Comparison of ENCODE assay signal across 15 cellular contexts in the genomic region with DNA sequence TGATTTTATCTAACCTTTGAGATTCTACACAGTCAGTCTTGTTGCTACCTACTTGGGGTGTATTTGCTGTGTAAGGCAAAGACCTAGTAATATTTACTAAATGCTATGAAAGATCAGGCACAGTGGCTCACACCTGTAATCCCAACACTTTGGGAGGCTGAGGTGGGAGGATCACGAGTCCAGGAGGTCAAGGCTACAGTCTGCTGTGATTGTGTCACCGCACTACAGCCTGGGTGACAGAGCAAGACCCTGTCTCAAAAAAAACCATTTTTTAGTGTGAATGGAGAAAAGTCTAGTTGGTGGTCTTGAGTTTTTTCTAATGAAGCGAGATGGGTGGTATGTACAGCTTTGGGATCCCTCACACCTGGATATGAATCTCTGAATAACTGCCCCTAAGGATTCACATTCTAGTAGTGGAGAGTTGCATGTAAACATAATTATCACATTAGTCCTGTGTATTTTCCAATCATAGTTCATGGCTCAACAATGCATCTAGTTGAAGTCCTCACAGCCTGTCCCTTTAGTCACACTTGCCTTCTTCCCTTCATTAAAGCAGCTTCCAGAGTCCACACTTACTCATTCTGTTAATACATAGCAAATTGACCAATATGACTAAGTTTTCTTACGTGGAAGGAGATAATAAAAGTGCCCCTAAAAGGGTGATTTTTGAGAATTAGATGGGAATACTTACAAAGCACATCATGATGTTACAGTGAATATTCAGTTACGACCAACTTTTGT. TPM values are rescaled to one million over a fixed set of nuclear protein-coding genes. Genes with fewer than 3 reads are reported as not detected.
DNase-seq lines count a peak whose midpoint lies in the region; ATAC-seq, FAIRE-seq and TF ChIP-seq lines count a peak whose summit lies in the region.
"Had no signal": no experiment of that assay in that cellular context is flagged by ENCODE, and none has a peak within 500 bp of the region (broad histone marks: within the 10 kb centered on the region; RNA-seq: fewer than 3 reads in every experiment).

No MANE protein-coding gene starts in this region.

- BruUV-seq in GM12878 (replicated peaks; lab: Mats Ljungman, UMichigan): no TSS peak

- CTCF ChIA-PET in GM12878 (lab: Yijun Ruan, JAX): no interaction called here

- TF ChIP-seq RAD21 in GM12878 (IDR thresholded peaks at IDR 0.05; ENCODE audit: insufficient read depth, low read depth, low read length): no peak

- no peak for TF ChIP-seq CTCF in GM12878 (IDR thresholded peaks at IDR 0.05 in 2 of 3, conservative IDR thresholded peaks at IDR 0.05 in 1 of 3; ENCODE audit: control insufficient read depth in 2 of 3, extremely low read depth in 1 of 3, insufficient read depth in 1 of 3, low read depth in 3 of 3, low read length in 3 of 3)

- FAIRE-seq in GM12878 (lab: Jason Lieb, UNC): no peak

- intact Hi-C loops in GM12878 (cut with micrococcal nuclease; ENCODE audit: unreplicated experiment): loop anchor here (2.0 kb wide), 1 partner anchor 86 kb away; no protein-coding TSS in a partner anchor

- no peaks in the 10 kb centered on the region for H4K20me1 ChIP-seq in GM12878 (ENCODE audit: control insufficient read depth, insufficient read depth)

- SMC1A ChIA-PET in GM12878 (lab: Charles Lee; ENCODE audit: uncharacterized antibody, unreplicated experiment): interaction anchor here (0.8 kb wide), 1 partner anchor 274 kb away, joined by 3 read pairs; no protein-coding TSS in a partner anchor

- 74% methylated on average over 5 of the region's 5 CpGs for WGBS in GM12878 (ENCODE audit: insufficient coverage, insufficient replicate concordance, low lambda C conversion rate, missing lambda C conversion rate)

- H3K4me1 Mint-ChIP-seq in activated T-cell treated with anti-CD3 and anti-CD28 coated beads, Interleukin-2, amount 50 U/mL, for 72 hours (ENCODE audit: low read depth): peaks cover 75% of the 10 kb centered on the region

- H3K36me3 Mint-ChIP-seq in activated T-cell treated with anti-CD3 and anti-CD28 coated beads, Interleukin-2, amount 50 U/mL, for 72 hours (ENCODE audit: insufficient read depth in 2 of 2): peaks cover 16 to 30% of the 10 kb centered on the region in 2 donors

- POLR2A ChIA-PET in GM12878 (lab: Charles Lee): no interaction called here

- H3K4me3 ChIP-seq in GM12878: no peak overlapping the region
- H3K4me3 ChIP-seq: dorsolateral prefrontal cortex, gastrocnemius medialis had no signal

- no peak for TF ChIP-seq EP300 in GM12878 (IDR thresholded peaks at IDR 0.05; ENCODE audit: borderline replicate concordance in 1 of 2, control insufficient read depth in 1 of 2, low read depth in 2 of 2, low read length in 2 of 2)

- no peaks in the 10 kb centered on the region for H3K27me3 Mint-ChIP-seq in activated T-cell treated with anti-CD3 and anti-CD28 coated beads, Interleukin-2, amount 50 U/mL, for 72 hours (ENCODE audit: low read depth)

- no peaks in the 10 kb centered on the region for H3K9me3 Mint-ChIP-seq in activated T-cell treated with anti-CD3 and anti-CD28 coated beads, Interleukin-2, amount 50 U/mL, for 72 hours
- H3K9me3 Mint-ChIP-seq: nephron had no signal

- H3K36me3 ChIP-seq in GM12878 (ENCODE audit: control insufficient read depth in 2 of 2, insufficient read depth in 2 of 2, low read length in 1 of 2): peaks cover 8 to 21% of the 10 kb centered on the region in 2 experiments

- peaks cover 33% of the 10 kb centered on the region for H3K79me2 ChIP-seq in GM12878 (ENCODE audit: control insufficient read depth, insufficient read depth, low read length)

- H3K27me3 ChIP-seq in GM12878 (replicated peaks in 1 of 2; ENCODE audit: control insufficient read depth in 2 of 2, insufficient read depth in 2 of 2, low read length in 1 of 2): no peaks in the 10 kb centered on the region
- H3K27me3 ChIP-seq: dorsolateral prefrontal cortex, gastrocnemius medialis had no signal

- no peak overlapping the region for H3K27ac ChIP-seq in GM12878 (ENCODE audit: control insufficient read depth, insufficient read depth)

- no peaks in the 10 kb centered on the region for H3K9me3 ChIP-seq in GM12878 (replicated peaks; ENCODE audit: control insufficient read depth, insufficient read depth, low read length)
- H3K9me3 ChIP-seq: gastrocnemius medialis had no signal

- peak overlapping the region; percentile 92 for H3K27ac Mint-ChIP-seq in activated T-cell treated with anti-CD3 and anti-CD28 coated beads, Interleukin-2, amount 50 U/mL, for 72 hours
- H3K27ac Mint-ChIP-seq: nephron had no signal

- no peak overlapping the region for H2AFZ ChIP-seq in GM12878 (ENCODE audit: control insufficient read depth, low read depth, low read length)

- H3K4me3 Mint-ChIP-seq in activated T-cell treated with anti-CD3 and anti-CD28 coated beads, Interleukin-2, amount 50 U/mL, for 72 hours: peak overlapping the region in 1 of 2 donors; percentile 57
- H3K4me3 Mint-ChIP-seq: nephron had no signal

- peaks cover 9% of the 10 kb centered on the region; the same call in 1 of the 2 replicates for H3K4me1 ChIP-seq in GM12878 (ENCODE audit: control insufficient read depth, insufficient read depth, low read length)

- no peak overlapping the region for H3K9ac ChIP-seq in GM12878 (ENCODE audit: control insufficient read depth, insufficient read depth, low read length)

- no peak for DNase-seq in activated T-cell treated with anti-CD3 and anti-CD28 coated beads, Interleukin-2, amount 50 U/mL, for 72 hours
- DNase-seq in activated T-cell treated with anti-CD3 and anti-CD28 coated beads, Interleukin-2, amount 50 U/mL, for 1 hour: no peak
- DNase-seq in MV-4-11 (lab: John Stamatoyannopoulos, UW): peak; percentile 4
- DNase-seq in GM12878 (ENCODE audit: low read depth, low spot score): no peak
- peak; percentile 42 for DNase-seq in renal cortical epithelial cell (ENCODE audit: low read depth)
- no peak for DNase-seq in COLO829 (ENCODE audit: low spot score)
- DNase-seq in stimulated activated CD4-positive, alpha-beta T cell treated with anti-CD3 and anti-CD28 coated beads, Interleukin-1b, Interleukin-23, amount 100 ng/mL, for 48 hours: no peak
- DNase-seq: dorsolateral prefrontal cortex, gastrocnemius medialis, islet precursor cell, MM.1S, NCI-H446 treated with DMSO at 0.1 percent for 48 hours, SHP77 had no signal

- TF ChIP-seq POLR2A in GM12878 (IDR thresholded peaks at IDR 0.05; ENCODE audit: low read depth, low read length): 0 out of 2 replicates have a peak, but pooled peaks have one; percentile 8

- in situ Hi-C loops in GM12878 (cut with MboI): no loop called here

- RAD21 ChIA-PET in GM12878 (lab: Charles Lee; ENCODE audit: unreplicated experiment): no interaction called here

- no peak overlapping the region for H3K4me2 ChIP-seq in GM12878 (ENCODE audit: control insufficient read depth, insufficient read depth)

- peak; percentile 30 to 54 for ATAC-seq in activated T-cell treated with anti-CD3 and anti-CD28 coated beads, Interleukin-2, amount 50 U/mL, for 72 hours (replicated peaks in 1 of 2)
- peak; percentile 23 for ATAC-seq in GM12878
- ATAC-seq in GM18861 (IDR thresholded peaks at IDR 0.05; ENCODE audit: unreplicated experiment): no peak
- ATAC-seq: gastrocnemius medialis had no signal

TF ChIP-seq in GM12878, 131 proteins besides CTCF, POLR2A, EP300 and RAD21:
- TF ChIP-seq HCFC1 (IDR thresholded peaks at IDR 0.05; ENCODE audit: low read length) (no peak), RFX5 (IDR thresholded peaks at IDR 0.05; ENCODE audit: low read depth, low read length) (no peak)

RNA-seq across cellular contexts. Expression of a gene that starts 7.4 kb away (rescaled TPM):
- total RNA-seq in activated T-cell treated with anti-CD3 and anti-CD28 coated beads, Interleukin-2, amount 50 U/mL, for 72 hours: 1,000 to 10,000 TPM; 1,509 to 1,701 TPM
- total RNA-seq in GM12878 (2013; cell fraction: nucleolus; rRNA removed): 162 and 182 TPM in 2 replicates
- total RNA-seq in GM12878 (2014; rRNA removed) (1,153 and 1,203 TPM in 2 replicates), GM12878 (2014; rRNA removed; fragmentation: Illumina TruSeq; extraction: Trizol) (3,751 and 3,758 TPM in 2 replicates), GM12878 (2021) (1,747 and 1,749 TPM in 2 replicates), renal cortical epithelial cell (458 and 736 TPM in 2 replicates)
- 2,030 TPM for polyA plus RNA-seq in GM12878 (2011; ENCODE audit: low read depth)
- polyA plus RNA-seq in GM12878 (2011; rRNA removed) (1,565 and 1,921 TPM in 2 replicates), GM12878 (2014; fragmentation: Illumina TruSeq; extraction: Trizol) (3,148 and 4,027 TPM in 2 replicates), GM12878 (2014; fragmentation: Nextera tagmentation; extraction: Ambion mirVana) (1,000 to 10,000 TPM; 8,593 to 9,760 TPM), GM12878 (2014; rRNA removed) (1,319 and 1,648 TPM in 2 replicates), GM12878 (2016; fragmentation: Nextera tagmentation; extraction: Ambion mirVana) (100 to 1,000 TPM; 817 to 826 TPM)
- 809 and 915 TPM in 2 replicates for polyA plus RNA-seq in GM12878 (2011; cell fraction: cytosol; rRNA removed)
- polyA plus RNA-seq in GM12878 (2011; cell fraction: nucleus; rRNA removed): 342 and 414 TPM in 2 replicates
- 2,808 and 3,410 TPM in 2 replicates for polyA plus RNA-seq in GM12878 (2012)
- 150 and 230 TPM in 2 replicates for polyA minus RNA-seq in GM12878 (2011; rRNA and poly(A)+ RNA removed)
- polyA minus RNA-seq in GM12878 (2011; cell fraction: cytosol; rRNA and poly(A)+ RNA removed): 186 and 240 TPM in 2 replicates
- polyA minus RNA-seq in GM12878 (2011; cell fraction: nucleus; rRNA and poly(A)+ RNA removed): 110 and 148 TPM in 2 replicates

RNA-seq across cellular contexts. Expression of a gene that starts 11.8 kb away (rescaled TPM):
- total RNA-seq in activated T-cell treated with anti-CD3 and anti-CD28 coated beads, Interleukin-2, amount 50 U/mL, for 72 hours: 1 to 10 TPM; 5.6 to 7.3 TPM
- 0.25 and 0.32 TPM in 2 replicates for total RNA-seq in GM12878 (2013; cell fraction: nucleolus; rRNA removed)
- total RNA-seq in GM12878 (2014; rRNA removed) (0.85 and 1.4 TPM in 2 replicates), GM12878 (2014; rRNA removed; fragmentation: Illumina TruSeq; extraction: Trizol) (0.41 and 0.45 TPM in 2 replicates), GM12878 (2021) (0.29 and 0.41 TPM in 2 replicates), renal cortical epithelial cell (2.4 and 29.4 TPM in 2 replicates)
- polyA plus RNA-seq in GM12878 (2011; ENCODE audit: low read depth): 0.22 TPM
- polyA plus RNA-seq in GM12878 (2011; rRNA removed) (0.14 and 0.35 TPM in 2 replicates), GM12878 (2014; fragmentation: Illumina TruSeq; extraction: Trizol) (0.27 and 1.3 TPM in 2 replicates), GM12878 (2014; fragmentation: Nextera tagmentation; extraction: Ambion mirVana) (under 1 TPM in 1 of 2 experiments, not detected in 1; 0.04 TPM), GM12878 (2014; rRNA removed) (0.77 and 0.91 TPM in 2 replicates), GM12878 (2016; fragmentation: Nextera tagmentation; extraction: Ambion mirVana) (under 1 TPM; 0.10 to 0.39 TPM)
- polyA plus RNA-seq in GM12878 (2011; cell fraction: cytosol; rRNA removed): 0.12 and 0.25 TPM in 2 replicates
- polyA plus RNA-seq in GM12878 (2011; cell fraction: nucleus; rRNA removed): 0.89 and 0.99 TPM in 2 replicates
- 0.26 and 0.97 TPM in 2 replicates for polyA plus RNA-seq in GM12878 (2012)
- 2.4 TPM in 1 of 2 replicates, not detected in the other for polyA minus RNA-seq in GM12878 (2011; rRNA and poly(A)+ RNA removed)
- not detected in 2 replicates for polyA minus RNA-seq in GM12878 (2011; cell fraction: cytosol; rRNA and poly(A)+ RNA removed)
- 0.38 TPM in 1 of 2 replicates, not detected in the other for polyA minus RNA-seq in GM12878 (2011; cell fraction: nucleus; rRNA and poly(A)+ RNA removed)

Comparison
In these comparisons a context has a peak if more than half of its experiments do, and no peak if none do; other contexts are left out.
1. DNase-seq: peak in MV-4-11 (single experiment) and renal cortical epithelial cell (single experiment); none in activated T-cell treated with anti-CD3 and anti-CD28 coated beads, Interleukin-2, amount 50 U/mL, for 72 hours (0 of 2), activated T-cell treated with anti-CD3 and anti-CD28 coated beads, Interleukin-2, amount 50 U/mL, for 1 hour (single experiment), GM12878 (single experiment), COLO829 (single experiment) and stimulated activated CD4-positive, alpha-beta T cell treated with anti-CD3 and anti-CD28 coated beads, Interleukin-1b, Interleukin-23, amount 100 ng/mL, for 48 hours (single experiment).